ENCODE assay signal across 36 cellular contexts in genomic region chr3:29903600-29903999, GRCh38.
"Had no signal": no experiment of that assay in that cellular context is flagged by ENCODE, and none has a peak within 500 bp of the region (broad histone marks: within the 10 kb centered on the region; RNA-seq: fewer than 3 reads in every experiment).

No MANE protein-coding gene starts in this region.

- H3K4me3 ChIP-seq: MG63 had no signal

- DNase-seq: Karpas-422, Kasumi-1, MG63, MM.1S, MV-4-11, NCI-H1048, NCI-H1092, NCI-H1092 treated with DMSO at 0.1 percent for 48 hours, NCI-H1105, NCI-H1105 treated with DMSO at 0.1 percent for 48 hours, NCI-H1417, NCI-H1417 treated with DMSO at 0.1 percent for 48 hours, NCI-H1436, NCI-H1436 treated with DMSO at 0.1 percent for 48 hours, NCI-H146, NCI-H1694, NCI-H1694 treated with DMSO at 0.1 percent for 48 hours, NCI-H187, NCI-H187 treated with DMSO at 0.1 percent for 48 hours, NCI-H1930, NCI-H2029, NCI-H2029 treated with DMSO at 0.1 percent for 48 hours, NCI-H2081, NCI-H2081 treated with DMSO at 0.1 percent for 48 hours, NCI-H2107, NCI-H2171, NCI-H2171 treated with DMSO at 0.1 percent for 48 hours, NCI-H2227 treated with DMSO at 0.1 percent for 48 hours, NCI-H226, NCI-H345, NCI-H446, NCI-H446 treated with DMSO at 0.1 percent for 48 hours, NCI-H510A, NCI-H510A treated with DMSO at 0.1 percent for 48 hours, NCI-H524, NCI-H524 treated with DMSO at 0.1 percent for 48 hours had no signal

- H3K9me3 ChIP-seq: MG63 had no signal

- H3K27me3 ChIP-seq: MG63 had no signal

- H3K36me3 ChIP-seq: MG63 had no signal
